In the genomic region with DNA sequence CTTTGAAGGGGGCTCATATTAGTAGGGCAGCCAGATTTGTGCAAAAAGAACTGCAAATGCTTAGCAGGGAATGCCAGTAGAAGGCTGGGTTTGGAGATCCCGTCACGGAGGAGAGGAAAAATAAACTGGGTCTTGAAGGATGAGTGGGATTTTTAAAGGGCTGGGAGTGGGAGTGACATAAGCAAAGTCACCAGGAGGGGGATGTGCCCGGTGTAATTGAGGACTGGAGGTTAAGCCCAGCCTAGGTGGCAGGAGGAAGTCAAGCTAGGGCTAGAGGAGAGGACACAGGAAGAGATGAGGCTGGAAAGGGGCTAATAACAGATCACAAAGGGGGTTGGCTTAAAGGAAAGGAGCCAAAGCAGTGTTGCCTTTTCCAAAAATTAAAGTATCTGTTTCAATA, we compare ENCODE assay signal across 40 cellular contexts. TPM values are rescaled to one million over a fixed set of nuclear protein-coding genes. Genes with fewer than 3 reads are reported as not detected.
DNase-seq lines count a peak whose midpoint lies in the region; ATAC-seq, FAIRE-seq and TF ChIP-seq lines count a peak whose summit lies in the region.
"Had no signal": no experiment of that assay in that cellular context is flagged by ENCODE, and none has a peak within 500 bp of the region (broad histone marks: within the 10 kb centered on the region; RNA-seq: fewer than 3 reads in every experiment).

No MANE protein-coding gene starts in this region.

- TF ChIP-seq CTCF in HepG2 (CRISPR knock-in tag; IDR thresholded peaks at IDR 0.05), result no peak
- no peak for TF ChIP-seq CTCF in right lobe of liver (IDR thresholded peaks at IDR 0.05)
- no peak for TF ChIP-seq CTCF in HEK293 (tag by site-specific recombination; IDR thresholded peaks at IDR 0.05)
- no peak for TF ChIP-seq CTCF in HFFc6 (IDR thresholded peaks at IDR 0.05)

- CTCF ChIA-PET in HepG2 (lab: Yijun Ruan, JAX; ENCODE audit: low intra/inter-chr PET ratio, low total read pairs) (no interaction called here), HEK293 (lab: Yijun Ruan, JAX) (no interaction called here)

- no peak overlapping the region for H2BK5ac ChIP-seq in mesendoderm (ENCODE audit: low read length)

- H3K36me3 Mint-ChIP-seq in HFFc6 (ENCODE audit: low read depth), result no peaks in the 10 kb centered on the region
- H3K36me3 Mint-ChIP-seq: CD14-positive monocyte; CD4-positive, alpha-beta memory T cell; CD4-positive, CD25-positive, alpha-beta regulatory T cell; CD8-positive, alpha-beta memory T cell; CD8-positive, alpha-beta T cell had no signal

- no peak overlapping the region for H2AK5ac ChIP-seq in mesendoderm (ENCODE audit: low read length)

- H3K4me3 Mint-ChIP-seq in HFFc6, result no peak overlapping the region
- H3K4me3 Mint-ChIP-seq: B cell; CD14-positive monocyte; CD4-positive, alpha-beta memory T cell; CD4-positive, alpha-beta T cell; CD4-positive, CD25-positive, alpha-beta regulatory T cell; CD8-positive, alpha-beta memory T cell; CD8-positive, alpha-beta T cell had no signal

- H3K4ac ChIP-seq in mesendoderm (ENCODE audit: low read depth, low read length), result no peak overlapping the region

- intact Hi-C loops in HepG2 (cut with micrococcal nuclease; ENCODE audit: unreplicated experiment) (loop anchor here (5.0 kb wide), 1 partner anchor 706 kb away; no protein-coding TSS in a partner anchor), right lobe of liver (cut with DNase I) (no loop called here)

- H3K27me3 Mint-ChIP-seq in HFFc6 (ENCODE audit: insufficient read depth), result peaks cover 10% of the 10 kb centered on the region

- in situ Hi-C loops in HepG2 (cut with HindIII; ENCODE audit: extremely low pct_ligation_motif_present, low pct_unique_long_range_greater_than_20kb), result no loop called here

- no peaks in the 10 kb centered on the region for H3K79me1 ChIP-seq in mesendoderm (ENCODE audit: low read length)

- H4K8ac ChIP-seq in mesendoderm (ENCODE audit: low read depth, low read length), result no peak overlapping the region

- H2AFZ ChIP-seq in HepG2 (ENCODE audit: low read length), result no peak overlapping the region

- H3K79me2 ChIP-seq in HepG2 (ENCODE audit: insufficient read depth, low read length), result no peaks in the 10 kb centered on the region
- no peaks in the 10 kb centered on the region for H3K79me2 ChIP-seq in mesendoderm (ENCODE audit: control insufficient read depth, insufficient read depth, low read length)

- no TSS peak for BruUV-seq in HepG2 (replicated peaks; lab: Mats Ljungman, UMichigan)

- 57% methylated on average over 3 of the region's 3 CpGs for WGBS in HepG2 (ENCODE audit: low lambda C conversion rate)
- 78% methylated on average over 3 of the region's 3 CpGs for WGBS in right lobe of liver (ENCODE audit: insufficient coverage, low coverage, low lambda C conversion rate, missing lambda C conversion rate)
- no CpG with 5 or more reads among the region's 3 CpGs for WGBS in mesendoderm (ENCODE audit: extremely low coverage, insufficient coverage, low lambda C conversion rate)

- TF ChIP-seq EP300 in HepG2 (IDR thresholded peaks at IDR 0.05; ENCODE audit: low read depth in 2 of 2, low read length in 2 of 2), result no peak
- TF ChIP-seq EP300 in HepG2 (CRISPR knock-in tag; IDR thresholded peaks at IDR 0.05; ENCODE audit: borderline replicate concordance), result no peak

- H3K23ac ChIP-seq in mesendoderm (ENCODE audit: low read length), result no peak overlapping the region

- H3K27ac ChIP-seq in HepG2 (ENCODE audit: extremely low read length, insufficient read depth, low read length), result no peak overlapping the region
- no peak overlapping the region for H3K27ac ChIP-seq in right lobe of liver
- no peak overlapping the region for H3K27ac ChIP-seq in HEK293 (ENCODE audit: extremely low read depth, low read depth, low read length)
- no peak overlapping the region for H3K27ac ChIP-seq in mesendoderm (ENCODE audit: low read depth, low read length)
- H3K27ac ChIP-seq: 22Rv1; A549; BLaER1; BLaER1 treated with 17β-estradiol and CSF1 and Interleukin-3, amounts not matched to agents 10 nM and 100 nM; C4-2B had no signal

- no peak overlapping the region for H4K5ac ChIP-seq in mesendoderm (ENCODE audit: low read length)

- no peak overlapping the region for H2BK15ac ChIP-seq in mesendoderm (replicated peaks; ENCODE audit: low read depth)

- no peak overlapping the region for H3K4me3 ChIP-seq in HepG2 (replicated peaks in 1 of 3; ENCODE audit: insufficient read depth in 1 of 3, low read depth in 2 of 3, low read length in 3 of 3)
- no peak overlapping the region for H3K4me3 ChIP-seq in right lobe of liver
- H3K4me3 ChIP-seq in HEK293 (ENCODE audit: low read depth, low read length), result no peak overlapping the region
- no peak overlapping the region for H3K4me3 ChIP-seq in mesendoderm (ENCODE audit: low read length)
- H3K4me3 ChIP-seq: A549; BLaER1; BLaER1 treated with 17β-estradiol and CSF1 and Interleukin-3, amounts not matched to agents 10 nM and 100 nM had no signal

- no peak for DNase-seq in HepG2 (ENCODE audit: low spot score)
- no peak for DNase-seq in right lobe of liver
- peak; percentile 44 for DNase-seq in islet precursor cell
- peak; percentile 10 for DNase-seq in mesendoderm
- no peak for DNase-seq in HFFc6
- DNase-seq in activated naive CD4-positive, alpha-beta T cell treated with Interleukin-2 at 50 U/mL for 16 hours, result no peak
- DNase-seq: 8988T; ACHN; AML-193; BE2C; C1 segment of cervical spinal cord; Caco-2; Calu3; CD4-positive, alpha-beta memory T cell; CD4-positive, alpha-beta T cell; CD4-positive, CD25-positive, alpha-beta regulatory T cell; CD8-positive, alpha-beta memory T cell; CD8-positive, alpha-beta T cell; COR-L47; DMS 273 treated with DMSO at 0.1 percent for 48 hours; DMS153; DMS53; DMS79; DMS79 treated with DMSO at 0.1 percent for 48 hours; DND-41; EL had no signal

- ATAC-seq in HepG2 (peak; percentile 53; the same call in 2 of the 3 replicates), right lobe of liver (no peak), GM18505 (IDR thresholded peaks at IDR 0.05; ENCODE audit: unreplicated experiment) (no peak)
- ATAC-seq: A549; CD8-positive, alpha-beta T cell had no signal

- peaks cover 8% of the 10 kb centered on the region for H3K4me1 Mint-ChIP-seq in HFFc6 (ENCODE audit: low read depth)
- H3K4me1 Mint-ChIP-seq: B cell; CD4-positive, alpha-beta memory T cell; CD4-positive, CD25-positive, alpha-beta regulatory T cell; CD8-positive, alpha-beta memory T cell had no signal

- H3K18ac ChIP-seq in mesendoderm (ENCODE audit: low read length), result no peak overlapping the region

- H3K9me3 ChIP-seq in HepG2 (ENCODE audit: low read length), result no peaks in the 10 kb centered on the region
- H3K9me3 ChIP-seq in right lobe of liver, result no peaks in the 10 kb centered on the region
- no peaks in the 10 kb centered on the region for H3K9me3 ChIP-seq in HEK293 (ENCODE audit: control insufficient read depth, insufficient read depth, low read depth, low read length)
- H3K9me3 ChIP-seq: A549; BE2C; BLaER1; BLaER1 treated with 17β-estradiol and CSF1 and Interleukin-3, amounts not matched to agents 10 nM and 100 nM; Caco-2 had no signal

- H3K27me3 ChIP-seq in HepG2 (ENCODE audit: control insufficient read depth in 1 of 2, insufficient read depth in 2 of 2, low read length in 2 of 2) (no peaks in the 10 kb centered on the region; a peak in 1 of 5 replicates), right lobe of liver (no peaks in the 10 kb centered on the region), mesendoderm (ENCODE audit: insufficient read depth, low read length, poor library complexity) (no peaks in the 10 kb centered on the region)
- H3K27me3 ChIP-seq: BE2C; BLaER1; BLaER1 treated with 17β-estradiol and CSF1 and Interleukin-3, amounts not matched to agents 10 nM and 100 nM had no signal

- FAIRE-seq in HepG2 (lab: Jason Lieb, UNC), result no peak
- FAIRE-seq: A204.1, A549, D721Med had no signal

- H3K36me3 ChIP-seq in HepG2 (replicated peaks in 1 of 2; ENCODE audit: control insufficient read depth in 1 of 2, insufficient read depth in 2 of 2, low read length in 2 of 2) (no peaks in the 10 kb centered on the region), right lobe of liver (no peaks in the 10 kb centered on the region), HEK293 (ENCODE audit: control insufficient read depth in 2 of 2, insufficient read depth in 1 of 2, low read length in 2 of 2) (no peaks in the 10 kb centered on the region), mesendoderm (ENCODE audit: control insufficient read depth, insufficient read depth, low read length) (no peaks in the 10 kb centered on the region)
- H3K36me3 ChIP-seq: BE2C; BLaER1; BLaER1 treated with 17β-estradiol and CSF1 and Interleukin-3, amounts not matched to agents 10 nM and 100 nM had no signal

- POLR2A ChIA-PET in HepG2 (lab: Yijun Ruan, JAX) (interaction anchor here (1.9 kb wide), 1 partner anchor 15 kb away, joined by 4 read pairs; no protein-coding TSS in a partner anchor), HEK293 (lab: Yijun Ruan, JAX) (no interaction called here)

- no peak overlapping the region for H3K9ac ChIP-seq in HepG2 (ENCODE audit: insufficient read depth, low read depth, low read length)
- no peak overlapping the region for H3K9ac ChIP-seq in mesendoderm (ENCODE audit: low read length)
- H3K9ac ChIP-seq: BLaER1; BLaER1 treated with 17β-estradiol and CSF1 and Interleukin-3, amounts not matched to agents 10 nM and 100 nM had no signal

- H3K4me1 ChIP-seq in HepG2 (ENCODE audit: insufficient read depth, low read length), result peaks cover 17% of the 10 kb centered on the region
- H3K4me1 ChIP-seq in right lobe of liver, result no peaks in the 10 kb centered on the region
- H3K4me1 ChIP-seq in HEK293 (ENCODE audit: control insufficient read depth, insufficient read depth, low read length), result no peaks in the 10 kb centered on the region
- H3K4me1 ChIP-seq in mesendoderm (ENCODE audit: control insufficient read depth, low read depth, low read length), result no peaks in the 10 kb centered on the region
- H3K4me1 ChIP-seq: A549; BE2C; BLaER1; BLaER1 treated with 17β-estradiol and CSF1 and Interleukin-3, amounts not matched to agents 10 nM and 100 nM had no signal

- H3K27ac Mint-ChIP-seq in HFFc6, result no peak overlapping the region
- H3K27ac Mint-ChIP-seq: B cell; CD4-positive, alpha-beta memory T cell; CD4-positive, alpha-beta T cell; CD4-positive, CD25-positive, alpha-beta regulatory T cell; CD8-positive, alpha-beta T cell had no signal

- TF ChIP-seq POLR2A in HepG2 (IDR thresholded peaks at IDR 0.05; ENCODE audit: insufficient read depth in 1 of 2, low read depth in 2 of 2, low read length in 2 of 2), result no peak
- no peak for TF ChIP-seq POLR2A in right lobe of liver (IDR thresholded peaks at IDR 0.05)
- no peak for TF ChIP-seq POLR2A in GM18505 (IDR thresholded peaks at IDR 0.05; ENCODE audit: borderline replicate concordance, extremely low read depth, insufficient read depth, insufficient read length)

- no peak overlapping the region for H3K56ac ChIP-seq in mesendoderm (ENCODE audit: low read length)

- no peaks in the 10 kb centered on the region for H3K9me3 Mint-ChIP-seq in HFFc6
- H3K9me3 Mint-ChIP-seq: CD4-positive, alpha-beta T cell; CD8-positive, alpha-beta memory T cell; CD8-positive, alpha-beta T cell had no signal

- H4K20me1 ChIP-seq in HepG2 (ENCODE audit: insufficient read depth, low read length), result no peaks in the 10 kb centered on the region
- H4K20me1 ChIP-seq: BLaER1; BLaER1 treated with 17β-estradiol and CSF1 and Interleukin-3, amounts not matched to agents 10 nM and 100 nM had no signal

- H2BK120ac ChIP-seq in mesendoderm (ENCODE audit: low read depth, low read length), result no peak overlapping the region

- H3K4me2 ChIP-seq in HepG2 (ENCODE audit: low read depth, low read length) (no peak overlapping the region), mesendoderm (ENCODE audit: low read length) (no peak overlapping the region)
- H3K4me2 ChIP-seq: A549; BLaER1; BLaER1 treated with 17β-estradiol and CSF1 and Interleukin-3, amounts not matched to agents 10 nM and 100 nM had no signal

- no peak for TF ChIP-seq RAD21 in HepG2 (CRISPR knock-in tag; IDR thresholded peaks at IDR 0.05)

RNA-seq across cellular contexts. Expression of a gene that starts 23.2 kb away (rescaled TPM):
- 63.3 and 85.6 TPM in 2 replicates for total RNA-seq in HepG2 (2016; rRNA removed; fragmentation: Illumina TruSeq; extraction: Trizol)
- 26.7 and 27.2 TPM in 2 replicates for total RNA-seq in HepG2 (2016; cell fraction: cytosol; rRNA removed; fragmentation: Illumina TruSeq; extraction: Trizol; ENCODE audit: low read depth)
- total RNA-seq in HepG2 (2016; cell fraction: insoluble cytoplasmic fraction; rRNA removed; fragmentation: Illumina TruSeq; extraction: Trizol), result 63.0 and 78.4 TPM in 2 replicates
- 27.7 and 32.4 TPM in 2 replicates for total RNA-seq in HepG2 (2016; cell fraction: membrane; rRNA removed; fragmentation: Illumina TruSeq; extraction: Trizol)
- total RNA-seq in HepG2 (2016; cell fraction: nucleus; rRNA removed; fragmentation: Illumina TruSeq; extraction: Trizol), result 49.5 and 56.4 TPM in 2 replicates
- polyA plus RNA-seq in HepG2 (2011; rRNA removed), result 39.2 and 41.3 TPM in 2 replicates
- polyA plus RNA-seq in HepG2 (2011; cell fraction: cytosol; rRNA removed), result 22.8 and 26.7 TPM in 2 replicates
- polyA plus RNA-seq in HepG2 (2011; cell fraction: nucleus; rRNA removed), result 42.5 and 46.5 TPM in 2 replicates
- polyA plus RNA-seq in HepG2 (2012), result 26.7 and 35.9 TPM in 2 replicates
- 3.8 and 4.6 TPM in 2 replicates for polyA plus RNA-seq in HepG2 (2016; cell fraction: cytosol; fragmentation: Illumina TruSeq; extraction: Trizol; ENCODE audit: low read depth)
- 47.9 and 51.0 TPM in 2 replicates for polyA plus RNA-seq in HepG2 (2016; cell fraction: insoluble cytoplasmic fraction; fragmentation: Illumina TruSeq; extraction: Trizol; ENCODE audit: low read depth)
- 7.6 and 10.0 TPM in 2 replicates for polyA plus RNA-seq in HepG2 (2016; cell fraction: membrane; fragmentation: Illumina TruSeq; extraction: Trizol; ENCODE audit: low read depth)
- 47.6 and 48.7 TPM in 2 replicates for polyA plus RNA-seq in HepG2 (2016; cell fraction: nucleus; fragmentation: Illumina TruSeq; extraction: Trizol; ENCODE audit: insufficient read depth, low read depth)
- 88.6 and 115 TPM in 2 replicates for polyA minus RNA-seq in HepG2 (2011; rRNA and poly(A)+ RNA removed; ENCODE audit: low replicate concordance)
- polyA minus RNA-seq in HepG2 (2011; cell fraction: cytosol; rRNA and poly(A)+ RNA removed), result 55.5 and 68.8 TPM in 2 replicates
- polyA minus RNA-seq in HepG2 (2011; cell fraction: nucleus; rRNA and poly(A)+ RNA removed), result 91.2 and 118 TPM in 2 replicates
- total RNA-seq in right lobe of liver, result 100 to 1,000 TPM; 102 to 164 (median 153) TPM
- 10.4 TPM for polyA plus RNA-seq in mesendoderm (2013, experiment 1 of 2)
- 10.0 TPM for polyA plus RNA-seq in mesendoderm (2013, experiment 2 of 2)
- total RNA-seq in HFFc6 (2021; fragmentation: NEBNext Ultra II Directional; extraction: Animal tissue kit (Norgen Biotek cat#: 25700)), result 10 to 100 TPM; 64.3 to 80.1 (median 72.8) TPM

RNA-seq across cellular contexts. Expression of a gene that starts 26.4 kb away (rescaled TPM):
- total RNA-seq in HepG2 (2016; rRNA removed; fragmentation: Illumina TruSeq; extraction: Trizol) (1.0 and 1.2 TPM in 2 replicates), right lobe of liver (1 to 10 TPM; 2.1 to 7.6 (median 3.3) TPM)
- 0.09 and 0.20 TPM in 2 replicates for total RNA-seq in HepG2 (2016; cell fraction: cytosol; rRNA removed; fragmentation: Illumina TruSeq; extraction: Trizol; ENCODE audit: low read depth)
- 0.89 and 1.7 TPM in 2 replicates for total RNA-seq in HepG2 (2016; cell fraction: insoluble cytoplasmic fraction; rRNA removed; fragmentation: Illumina TruSeq; extraction: Trizol)
- total RNA-seq in HepG2 (2016; cell fraction: membrane; rRNA removed; fragmentation: Illumina TruSeq; extraction: Trizol), result 0.34 and 0.62 TPM in 2 replicates
- total RNA-seq in HepG2 (2016; cell fraction: nucleus; rRNA removed; fragmentation: Illumina TruSeq; extraction: Trizol), result 0.62 and 0.81 TPM in 2 replicates
- polyA plus RNA-seq in HepG2 (2011; rRNA removed), result 1.4 and 2.2 TPM in 2 replicates
- 1.1 and 1.3 TPM in 2 replicates for polyA plus RNA-seq in HepG2 (2011; cell fraction: cytosol; rRNA removed)
- 1.2 and 1.6 TPM in 2 replicates for polyA plus RNA-seq in HepG2 (2011; cell fraction: nucleus; rRNA removed)
- 0.80 and 1.1 TPM in 2 replicates for polyA plus RNA-seq in HepG2 (2012)
- 0.10 and 0.20 TPM in 2 replicates for polyA plus RNA-seq in HepG2 (2016; cell fraction: cytosol; fragmentation: Illumina TruSeq; extraction: Trizol; ENCODE audit: low read depth)
- polyA plus RNA-seq in HepG2 (2016; cell fraction: insoluble cytoplasmic fraction; fragmentation: Illumina TruSeq; extraction: Trizol; ENCODE audit: low read depth), result 1.0 and 1.2 TPM in 2 replicates
- 0.32 and 0.61 TPM in 2 replicates for polyA plus RNA-seq in HepG2 (2016; cell fraction: membrane; fragmentation: Illumina TruSeq; extraction: Trizol; ENCODE audit: low read depth)
- polyA plus RNA-seq in HepG2 (2016; cell fraction: nucleus; fragmentation: Illumina TruSeq; extraction: Trizol; ENCODE audit: insufficient read depth, low read depth), result 0.83 and 1.9 TPM in 2 replicates
- polyA minus RNA-seq in HepG2 (2011; rRNA and poly(A)+ RNA removed; ENCODE audit: low replicate concordance), result 0.51 and 3.8 TPM in 2 replicates
- 0.88 and 1.8 TPM in 2 replicates for polyA minus RNA-seq in HepG2 (2011; cell fraction: cytosol; rRNA and poly(A)+ RNA removed)
- polyA minus RNA-seq in HepG2 (2011; cell fraction: nucleus; rRNA and poly(A)+ RNA removed), result 0.64 and 1.4 TPM in 2 replicates
- polyA plus RNA-seq in mesendoderm (2013, experiment 1 of 2), result 0.07 TPM
- 0.04 TPM for polyA plus RNA-seq in mesendoderm (2013, experiment 2 of 2)
- total RNA-seq in HFFc6 (2021; fragmentation: NEBNext Ultra II Directional; extraction: Animal tissue kit (Norgen Biotek cat#: 25700)), result under 1 TPM in 3 of 6 experiments, not detected in 3; 0.05 to 0.26 (median 0.12) TPM
- total RNA-seq: A172; A673; B cell; CD4-positive, alpha-beta memory T cell; CD4-positive, CD25-positive, alpha-beta regulatory T cell; Daoy had no signal
- polyA plus RNA-seq: CD14-positive monocyte; CD8-positive, alpha-beta memory T cell had no signal

Comparison
In these comparisons a context has a peak if more than half of its experiments do, and no peak if none do; other contexts are left out.
1. DNase-seq: peak in islet precursor cell (single experiment) and mesendoderm (single experiment); none in HepG2 (single experiment), right lobe of liver (0 of 3), HFFc6 (single experiment) and activated naive CD4-positive, alpha-beta T cell treated with Interleukin-2 at 50 U/mL for 16 hours (single experiment).